7 cellular contexts compared by ENCODE assay signal in the genomic region with DNA sequence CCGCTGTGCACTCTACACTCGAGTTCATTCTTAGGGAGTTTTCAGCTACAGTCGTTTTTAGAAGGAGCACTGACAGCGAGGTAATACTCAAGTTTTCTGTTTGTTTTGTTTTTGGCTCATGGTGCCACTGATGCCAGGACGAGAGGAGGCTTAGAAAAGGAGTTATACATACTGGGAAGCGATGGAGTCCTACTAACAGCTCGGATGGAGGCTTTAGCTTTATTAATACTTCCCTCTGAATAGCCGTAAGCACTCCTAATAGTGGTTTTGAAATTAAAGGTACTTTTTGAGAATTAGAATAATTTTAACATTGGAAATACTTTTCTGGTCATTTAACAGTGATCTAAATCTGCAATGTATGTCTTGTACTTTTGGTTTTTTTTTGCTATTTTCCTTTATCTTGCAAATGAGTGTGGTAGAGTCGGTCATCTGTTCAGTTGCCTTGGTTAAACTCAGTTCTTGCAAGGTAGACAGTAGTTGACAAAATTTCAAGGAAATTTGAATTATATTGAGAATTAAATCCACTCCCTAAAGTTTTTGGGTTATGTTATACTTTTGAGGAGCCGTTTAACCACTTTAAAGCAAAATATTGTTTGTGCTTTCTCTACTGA. TPM values are rescaled to one million over a fixed set of nuclear protein-coding genes. Genes with fewer than 3 reads are reported as not detected.
DNase-seq lines count a peak whose midpoint lies in the region; ATAC-seq, FAIRE-seq and TF ChIP-seq lines count a peak whose summit lies in the region.

No MANE protein-coding gene starts in this region.

- POLR2A ChIA-PET in HEK293 (lab: Yijun Ruan, JAX), result interaction anchor here (2.5 to 2.6 kb wide), 2 partner anchors 11 to 885 kb away, joined by 11 to 14 read pairs; a partner anchor contains a TSS
- POLR2A ChIA-PET in activated B cell treated with CpG ODN at 0.5 μM for 24 hours (lab: Charles Lee), result interaction anchor here (0.6 to 4.3 kb wide), 13 partner anchors 7 to 1639 kb away, joined by 3 to 52 read pairs (median 14); a partner anchor contains a TSS

- H3K36me3 Mint-ChIP-seq in activated B cell treated with CpG ODN at 0.5 μM for 24 hours (ENCODE audit: low read depth), result peaks cover 26% of the 10 kb centered on the region

- FAIRE-seq in small intestine (lab: Jason Lieb, UNC), result no peak

- H3K27ac ChIP-seq in HEK293 (ENCODE audit: extremely low read depth, low read depth, low read length), result peak overlapping the region; percentile 61; the same call in 1 of the 2 replicates
- H3K27ac ChIP-seq in right cardiac atrium (ENCODE audit: low read length), result peak overlapping the region; percentile 73
- H3K27ac ChIP-seq in small intestine (ENCODE audit: low read depth in 1 of 2, low read length in 1 of 2), result peak overlapping the region; percentile 35 to 100

- peak overlapping the region; percentile 99 for H3K4me3 Mint-ChIP-seq in activated B cell treated with CpG ODN at 0.5 μM for 24 hours

- 1% methylated on average over 10 of the region's 10 CpGs for WGBS in right cardiac atrium
- WGBS in small intestine, 3 donors, result 0 to 1% (median 0%) methylated on average over 10 of the region's 10 CpGs

- H3K9me3 ChIP-seq in HEK293 (ENCODE audit: control insufficient read depth, insufficient read depth, low read depth, low read length), result no peaks in the 10 kb centered on the region
- no peaks in the 10 kb centered on the region for H3K9me3 ChIP-seq in right cardiac atrium (ENCODE audit: control insufficient read depth, low read length)
- H3K9me3 ChIP-seq in small intestine (ENCODE audit: control insufficient read depth, low read depth), result no peaks in the 10 kb centered on the region

- no peaks in the 10 kb centered on the region for H3K9me3 Mint-ChIP-seq in activated B cell treated with CpG ODN at 0.5 μM for 24 hours

- CTCF ChIA-PET in HEK293 (lab: Yijun Ruan, JAX) (interaction anchor here (0.7 kb wide), 4 partner anchors 10 to 153 kb away, joined by 3 to 4 read pairs (median 4); no protein-coding TSS in a partner anchor), activated B cell treated with CpG ODN at 0.5 μM for 24 hours (lab: Charles Lee) (interaction anchor here (0.8 to 5.8 kb wide), 2 partner anchors 22 to 510 kb away, joined by 3 to 34 read pairs; no protein-coding TSS in a partner anchor)

- TF ChIP-seq CTCF in HEK293 (tag by site-specific recombination; IDR thresholded peaks at IDR 0.05), result no peak
- TF ChIP-seq CTCF in activated B cell treated with CpG ODN at 0.5 μM for 24 hours (IDR thresholded peaks at IDR 0.05), result no peak

- H3K27me3 Mint-ChIP-seq in activated B cell treated with CpG ODN at 0.5 μM for 24 hours, result peaks cover 3% of the 10 kb centered on the region

- intact Hi-C loops in activated B cell treated with CpG ODN at 0.5 μM for 24 hours (cut with micrococcal nuclease), result loop anchor here (1.0 to 10.0 kb wide), 2 partner anchors 10 to 1335 kb away; no protein-coding TSS in a partner anchor
- intact Hi-C loops in right cardiac atrium (cut with DNase I), result no loop called here

- H3K27me3 ChIP-seq in right cardiac atrium (ENCODE audit: control insufficient read depth, insufficient read depth) (no peaks in the 10 kb centered on the region), small intestine (ENCODE audit: control insufficient read depth in 2 of 2, insufficient read depth in 2 of 2, low read length in 2 of 2) (no peaks in the 10 kb centered on the region)

- H3K4me1 ChIP-seq in HEK293 (ENCODE audit: control insufficient read depth, insufficient read depth, low read length) (no peaks in the 10 kb centered on the region), right cardiac atrium (ENCODE audit: control insufficient read depth, insufficient read depth, low read length) (peaks cover 5% of the 10 kb centered on the region), small intestine (ENCODE audit: control insufficient read depth in 2 of 2, insufficient read depth in 1 of 2, low read depth in 1 of 2, low read length in 1 of 2) (no peaks in the 10 kb centered on the region)

- peak overlapping the region; percentile 99 for H3K27ac Mint-ChIP-seq in activated B cell treated with CpG ODN at 0.5 μM for 24 hours

- peak overlapping the region; percentile 91 for H3K4me3 ChIP-seq in HEK293 (ENCODE audit: low read depth, low read length)
- peak overlapping the region; percentile 86 for H3K4me3 ChIP-seq in right cardiac atrium (ENCODE audit: low read length)
- peak overlapping the region; percentile 94 to 100 for H3K4me3 ChIP-seq in small intestine (ENCODE audit: low read depth in 1 of 2, low read length in 2 of 2)

- H3K36me3 ChIP-seq in HEK293 (ENCODE audit: control insufficient read depth in 2 of 2, insufficient read depth in 1 of 2, low read length in 2 of 2), result no peaks in the 10 kb centered on the region
- H3K36me3 ChIP-seq in small intestine (ENCODE audit: control insufficient read depth in 2 of 2, insufficient read depth in 2 of 2, low read length in 2 of 2), result no peaks in the 10 kb centered on the region

- ATAC-seq in activated B cell treated with CpG ODN at 0.5 μM for 24 hours (ENCODE audit: low read depth), result no peak
- ATAC-seq in right cardiac atrium, result no peak
- ATAC-seq in HG03460 (IDR thresholded peaks at IDR 0.05; ENCODE audit: unreplicated experiment), result no peak

- DNase-seq in activated B cell treated with CpG ODN at 0.5 μM for 24 hours (no peak), right cardiac atrium (no peak), small intestine (no peak), GOT3 (lab: John Stamatoyannopoulos, UW) (no peak), NCI-H526 (lab: John Stamatoyannopoulos, UW) (no peak)

- H3K4me1 Mint-ChIP-seq in activated B cell treated with CpG ODN at 0.5 μM for 24 hours, result peaks cover 62% of the 10 kb centered on the region

TF ChIP-seq in HEK293, 187 proteins besides CTCF, POLR2A, EP300 and RAD21:
- TF ChIP-seq ZBTB17 (tag by site-specific recombination; IDR thresholded peaks at IDR 0.05), result peak; percentile 69
- peak; percentile 1; the same call in 1 of the 2 replicates for TF ChIP-seq PRDM1 (tag by site-specific recombination; IDR thresholded peaks at IDR 0.05)
- TF ChIP-seq ZNF510 (tag by site-specific recombination; IDR thresholded peaks at IDR 0.05; ENCODE audit: insufficient replicate concordance), result no peak
- TF ChIP-seq, protein P1, sequence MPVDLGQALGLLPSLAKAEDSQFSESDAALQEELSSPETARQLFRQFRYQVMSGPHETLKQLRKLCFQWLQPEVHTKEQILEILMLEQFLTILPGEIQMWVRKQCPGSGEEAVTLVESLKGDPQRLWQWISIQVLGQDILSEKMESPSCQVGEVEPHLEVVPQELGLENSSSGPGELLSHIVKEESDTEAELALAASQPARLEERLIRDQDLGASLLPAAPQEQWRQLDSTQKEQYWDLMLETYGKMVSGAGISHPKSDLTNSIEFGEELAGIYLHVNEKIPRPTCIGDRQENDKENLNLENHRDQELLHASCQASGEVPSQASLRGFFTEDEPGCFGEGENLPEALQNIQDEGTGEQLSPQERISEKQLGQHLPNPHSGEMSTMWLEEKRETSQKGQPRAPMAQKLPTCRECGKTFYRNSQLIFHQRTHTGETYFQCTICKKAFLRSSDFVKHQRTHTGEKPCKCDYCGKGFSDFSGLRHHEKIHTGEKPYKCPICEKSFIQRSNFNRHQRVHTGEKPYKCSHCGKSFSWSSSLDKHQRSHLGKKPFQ (tag by site-specific recombination; IDR thresholded peaks at IDR 0.05), result 0 out of 2 replicates have a peak, but pooled peaks have one; percentile 0
- TF ChIP-seq, protein P2, sequence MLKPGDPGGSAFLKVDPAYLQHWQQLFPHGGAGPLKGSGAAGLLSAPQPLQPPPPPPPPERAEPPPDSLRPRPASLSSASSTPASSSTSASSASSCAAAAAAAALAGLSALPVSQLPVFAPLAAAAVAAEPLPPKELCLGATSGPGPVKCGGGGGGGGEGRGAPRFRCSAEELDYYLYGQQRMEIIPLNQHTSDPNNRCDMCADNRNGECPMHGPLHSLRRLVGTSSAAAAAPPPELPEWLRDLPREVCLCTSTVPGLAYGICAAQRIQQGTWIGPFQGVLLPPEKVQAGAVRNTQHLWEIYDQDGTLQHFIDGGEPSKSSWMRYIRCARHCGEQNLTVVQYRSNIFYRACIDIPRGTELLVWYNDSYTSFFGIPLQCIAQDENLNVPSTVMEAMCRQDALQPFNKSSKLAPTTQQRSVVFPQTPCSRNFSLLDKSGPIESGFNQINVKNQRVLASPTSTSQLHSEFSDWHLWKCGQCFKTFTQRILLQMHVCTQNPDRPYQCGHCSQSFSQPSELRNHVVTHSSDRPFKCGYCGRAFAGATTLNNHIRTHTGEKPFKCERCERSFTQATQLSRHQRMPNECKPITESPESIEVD (tag by site-specific recombination; IDR thresholded peaks at IDR 0.05), result 0 out of 2 replicates have a peak, but pooled peaks have one; percentile 22

RNA-seq across cellular contexts. Expression of a gene that starts 1.4 kb away (rescaled TPM):
- total RNA-seq in activated B cell treated with CpG ODN at 0.5 μM for 24 hours (53.6 and 59.9 TPM in 2 replicates), right cardiac atrium (10 to 100 TPM; 40.0 to 64.7 (median 53.7) TPM)
- polyA plus RNA-seq in right cardiac atrium (39.4 TPM), small intestine (10 to 100 TPM; 25.1 to 38.6 (median 34.7) TPM)
